In the genomic region with DNA sequence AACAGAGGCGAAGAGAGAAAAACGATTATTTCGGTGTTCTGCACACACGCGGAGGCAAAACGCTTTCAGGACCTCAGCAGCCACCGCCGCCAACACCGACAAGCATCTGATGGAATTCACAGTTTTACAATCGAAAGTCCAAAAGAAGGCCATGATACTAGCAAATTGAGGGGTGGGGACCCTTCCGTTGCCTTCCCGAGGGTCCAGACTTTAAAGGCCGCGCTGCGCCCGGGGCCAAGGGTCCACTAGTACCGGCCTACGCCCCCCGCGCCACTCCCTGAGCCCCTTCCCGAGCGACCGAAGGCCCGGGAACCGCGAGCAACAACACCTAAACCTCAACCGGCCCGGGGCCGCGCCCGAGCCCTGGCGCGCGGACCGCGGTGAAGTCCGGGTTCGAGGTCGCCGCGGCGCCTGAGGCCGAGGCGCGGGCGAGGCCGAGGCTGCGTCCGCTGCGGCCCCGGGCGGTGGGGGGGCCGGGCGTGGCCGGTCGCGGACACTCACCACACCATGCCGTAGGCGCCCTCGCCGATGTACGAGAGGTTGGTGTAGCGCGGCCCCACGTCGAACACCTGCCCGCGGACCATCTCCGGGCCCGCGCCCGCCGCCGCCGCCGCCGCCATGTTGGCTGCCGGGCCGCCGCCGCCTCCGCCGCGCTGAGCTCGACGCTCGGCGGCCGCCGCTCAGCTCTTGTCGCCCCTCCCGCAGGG, we compare ENCODE assay signal across 8 cellular contexts. TPM values are rescaled to one million over a fixed set of nuclear protein-coding genes. Genes with fewer than 3 reads are reported as not detected.
DNase-seq lines count a peak whose midpoint lies in the region; ATAC-seq and TF ChIP-seq lines count a peak whose summit lies in the region.

No MANE protein-coding gene starts in this region.

- H3K79me2 ChIP-seq in Karpas-422 (ENCODE audit: low read length) = peaks cover 49% of the 10 kb centered on the region
- H3K79me2 ChIP-seq in parathyroid adenoma = peaks cover 16% of the 10 kb centered on the region

- peak overlapping the region; percentile 90 for H3K4me2 ChIP-seq in Karpas-422 (ENCODE audit: low read depth, low read length, poor library complexity, severe bottlenecking)
- peak overlapping the region; percentile 92 for H3K4me2 ChIP-seq in parathyroid adenoma (ENCODE audit: low read length)

- H3K9me3 Mint-ChIP-seq in activated T-helper 2 cell treated with anti-CD3 and anti-CD28 coated beads, Interferon-gamma antibody, Interleukin-2, Interleukin-4, amounts not matched to agents 10 μg/mL and 5 μg/mL and 100 μg/mL, durations not matched to agents 14 hours and 24 hours and 36 hours = peaks cover 4% of the 10 kb centered on the region
- H3K9me3 Mint-ChIP-seq in glutamatergic neuron (ENCODE audit: unreplicated experiment) = peaks cover 16% of the 10 kb centered on the region

- H3K4me1 Mint-ChIP-seq in activated T-helper 2 cell treated with anti-CD3 and anti-CD28 coated beads, Interferon-gamma antibody, Interleukin-2, Interleukin-4, amounts not matched to agents 10 μg/mL and 5 μg/mL and 100 μg/mL, durations not matched to agents 14 hours and 24 hours and 36 hours (ENCODE audit: low read depth) = peaks cover 34% of the 10 kb centered on the region
- peaks cover 24% of the 10 kb centered on the region for H3K4me1 Mint-ChIP-seq in glutamatergic neuron (ENCODE audit: low read depth, unreplicated experiment)

- H3K9ac ChIP-seq in Karpas-422 (ENCODE audit: low read length) (peak overlapping the region; percentile 93), parathyroid adenoma (no peak overlapping the region)

- ATAC-seq in GM21367 (IDR thresholded peaks at IDR 0.05; ENCODE audit: unreplicated experiment) = peak; percentile 19

- intact Hi-C loops in activated T-helper 2 cell treated with anti-CD3 and anti-CD28 coated beads, Interferon-gamma antibody, Interleukin-2, Interleukin-4, amounts not matched to agents 10 μg/mL and 5 μg/mL and 100 μg/mL, durations not matched to agents 14 hours and 24 hours and 36 hours (cut with micrococcal nuclease) = loop anchor here (2.0 kb wide), 1 partner anchor 132 kb away; a partner anchor contains a TSS

- no peak for TF ChIP-seq CTCF in BE2C (IDR thresholded peaks at IDR 0.05; ENCODE audit: low read depth, low read length)
- TF ChIP-seq CTCF in glutamatergic neuron (IDR thresholded peaks at IDR 0.05; ENCODE audit: partially characterized antibody, unreplicated experiment) = no peak
- TF ChIP-seq CTCF in parathyroid adenoma (IDR thresholded peaks at IDR 0.05) = no peak

- peak overlapping the region; percentile 98 for H3K27ac Mint-ChIP-seq in activated T-helper 2 cell treated with anti-CD3 and anti-CD28 coated beads, Interferon-gamma antibody, Interleukin-2, Interleukin-4, amounts not matched to agents 10 μg/mL and 5 μg/mL and 100 μg/mL, durations not matched to agents 14 hours and 24 hours and 36 hours
- H3K27ac Mint-ChIP-seq in glutamatergic neuron (ENCODE audit: unreplicated experiment) = peak overlapping the region; percentile 91

- H2AFZ ChIP-seq in Karpas-422 (ENCODE audit: low read length) (no peak overlapping the region), parathyroid adenoma (peak overlapping the region; percentile 93)

- H3K36me3 Mint-ChIP-seq in activated T-helper 2 cell treated with anti-CD3 and anti-CD28 coated beads, Interferon-gamma antibody, Interleukin-2, Interleukin-4, amounts not matched to agents 10 μg/mL and 5 μg/mL and 100 μg/mL, durations not matched to agents 14 hours and 24 hours and 36 hours (ENCODE audit: low read depth) = peaks cover 30% of the 10 kb centered on the region
- H3K36me3 Mint-ChIP-seq in glutamatergic neuron (ENCODE audit: unreplicated experiment) = peaks cover 4% of the 10 kb centered on the region

- H3K9me2 ChIP-seq in Karpas-422 (replicated peaks; ENCODE audit: insufficient read depth, low read length) = no peaks in the 10 kb centered on the region

- H3K36me3 ChIP-seq in BE2C (peaks cover 3% of the 10 kb centered on the region; the same call in 1 of the 2 replicates), Karpas-422 (ENCODE audit: insufficient read depth, low read length) (no peaks in the 10 kb centered on the region), parathyroid adenoma (ENCODE audit: control insufficient read depth, insufficient read depth, low read length) (no peaks in the 10 kb centered on the region)

- H3K27ac ChIP-seq in Karpas-422 (ENCODE audit: low read length) = peak overlapping the region; percentile 38; the same call in 1 of the 2 replicates
- peak overlapping the region; percentile 72 for H3K27ac ChIP-seq in parathyroid adenoma

- H3K27me3 Mint-ChIP-seq in activated T-helper 2 cell treated with anti-CD3 and anti-CD28 coated beads, Interferon-gamma antibody, Interleukin-2, Interleukin-4, amounts not matched to agents 10 μg/mL and 5 μg/mL and 100 μg/mL, durations not matched to agents 14 hours and 24 hours and 36 hours (ENCODE audit: low read depth) = peaks cover 8% of the 10 kb centered on the region
- H3K27me3 Mint-ChIP-seq in glutamatergic neuron (ENCODE audit: unreplicated experiment) = peaks cover 11% of the 10 kb centered on the region

- H3K4me3 ChIP-seq in BE2C (ENCODE audit: low read depth, low read length) (peak overlapping the region; percentile 97), Karpas-422 (ENCODE audit: low read length) (peak overlapping the region; percentile 68), parathyroid adenoma (ENCODE audit: low read depth, low read length) (peak overlapping the region; percentile 87)

- H4K20me1 ChIP-seq in Karpas-422 (ENCODE audit: insufficient read depth, low read depth, low read length) = peaks cover 15% of the 10 kb centered on the region; the same call in 1 of the 2 replicates

- H3K4me1 ChIP-seq in BE2C = 0 out of 2 replicates have a peak, but pooled peaks cover 3% of the 10 kb centered on the region
- peaks cover 37% of the 10 kb centered on the region for H3K4me1 ChIP-seq in Karpas-422 (ENCODE audit: low read length)
- H3K4me1 ChIP-seq in parathyroid adenoma = peaks cover 3% of the 10 kb centered on the region

- DNase-seq in BE2C (peak; percentile 10), Karpas-422 (peak; percentile 66), glutamatergic neuron (peak; percentile 18), HuH-7 (ENCODE audit: low spot score) (no peak), NCI-H1930 (lab: John Stamatoyannopoulos, UW) (no peak)
- DNase-seq in activated T-helper 2 cell treated with anti-CD3 and anti-CD28 coated beads, Interferon-gamma antibody, Interleukin-2, Interleukin-4, amounts not matched to agents 10 μg/mL and 5 μg/mL and 100 μg/mL, durations not matched to agents 14 hours and 24 hours and 36 hours (ENCODE audit: low spot score) = peak; percentile 34

- H3K27me3 ChIP-seq in BE2C = no peaks in the 10 kb centered on the region; the same call in 1 of the 2 replicates
- H3K27me3 ChIP-seq in Karpas-422 (ENCODE audit: low read length) = no peaks in the 10 kb centered on the region
- H3K27me3 ChIP-seq in parathyroid adenoma (ENCODE audit: control insufficient read depth, insufficient read depth, low read length) = no peaks in the 10 kb centered on the region

- H3K9me3 ChIP-seq in BE2C (no peaks in the 10 kb centered on the region), Karpas-422 (ENCODE audit: low read length) (no peaks in the 10 kb centered on the region), parathyroid adenoma (ENCODE audit: control insufficient read depth, low read length) (no peaks in the 10 kb centered on the region)

- H3K4me3 Mint-ChIP-seq in activated T-helper 2 cell treated with anti-CD3 and anti-CD28 coated beads, Interferon-gamma antibody, Interleukin-2, Interleukin-4, amounts not matched to agents 10 μg/mL and 5 μg/mL and 100 μg/mL, durations not matched to agents 14 hours and 24 hours and 36 hours (ENCODE audit: low read depth) = peak overlapping the region; percentile 96
- H3K4me3 Mint-ChIP-seq in glutamatergic neuron (ENCODE audit: unreplicated experiment) = peak overlapping the region; percentile 96

RNA-seq across cellular contexts. Expression of a gene that starts 0.5 kb away (rescaled TPM):
- polyA plus RNA-seq in BE2C (2012; ENCODE audit: insufficient read depth, insufficient read length, low read depth) = 51.9 TPM
- total RNA-seq in Karpas-422 (2014; rRNA removed; shearing (Covaris generic); ENCODE audit: low replicate concordance) = 38.9 and 53.6 TPM in 2 replicates
- total RNA-seq in activated T-helper 2 cell treated with anti-CD3 and anti-CD28 coated beads, Interferon-gamma antibody, Interleukin-2, Interleukin-4, amounts not matched to agents 10 μg/mL and 5 μg/mL and 100 μg/mL, durations not matched to agents 14 hours and 24 hours and 36 hours = 150 and 153 TPM in 2 replicates
- total RNA-seq in glutamatergic neuron (ENCODE audit: unreplicated experiment) = 148 TPM

Comparison
In these comparisons a context has a peak if more than half of its experiments do, and no peak if none do; other contexts are left out.
1. DNase-seq: peak in BE2C (single experiment), Karpas-422 (single experiment), activated T-helper 2 cell treated with anti-CD3 and anti-CD28 coated beads, Interferon-gamma antibody, Interleukin-2, Interleukin-4, amounts not matched to agents 10 μg/mL and 5 μg/mL and 100 μg/mL, durations not matched to agents 14 hours and 24 hours and 36 hours (single experiment) and glutamatergic neuron (single experiment); none in HuH-7 (single experiment) and NCI-H1930 (0 of 2).
2. Peak in every context shown above with its lines, with median percentiles within 50 percentile points of each other: H3K4me3 ChIP-seq.